Comparison of ENCODE assay signal across 8 cellular contexts in the genomic region with DNA sequence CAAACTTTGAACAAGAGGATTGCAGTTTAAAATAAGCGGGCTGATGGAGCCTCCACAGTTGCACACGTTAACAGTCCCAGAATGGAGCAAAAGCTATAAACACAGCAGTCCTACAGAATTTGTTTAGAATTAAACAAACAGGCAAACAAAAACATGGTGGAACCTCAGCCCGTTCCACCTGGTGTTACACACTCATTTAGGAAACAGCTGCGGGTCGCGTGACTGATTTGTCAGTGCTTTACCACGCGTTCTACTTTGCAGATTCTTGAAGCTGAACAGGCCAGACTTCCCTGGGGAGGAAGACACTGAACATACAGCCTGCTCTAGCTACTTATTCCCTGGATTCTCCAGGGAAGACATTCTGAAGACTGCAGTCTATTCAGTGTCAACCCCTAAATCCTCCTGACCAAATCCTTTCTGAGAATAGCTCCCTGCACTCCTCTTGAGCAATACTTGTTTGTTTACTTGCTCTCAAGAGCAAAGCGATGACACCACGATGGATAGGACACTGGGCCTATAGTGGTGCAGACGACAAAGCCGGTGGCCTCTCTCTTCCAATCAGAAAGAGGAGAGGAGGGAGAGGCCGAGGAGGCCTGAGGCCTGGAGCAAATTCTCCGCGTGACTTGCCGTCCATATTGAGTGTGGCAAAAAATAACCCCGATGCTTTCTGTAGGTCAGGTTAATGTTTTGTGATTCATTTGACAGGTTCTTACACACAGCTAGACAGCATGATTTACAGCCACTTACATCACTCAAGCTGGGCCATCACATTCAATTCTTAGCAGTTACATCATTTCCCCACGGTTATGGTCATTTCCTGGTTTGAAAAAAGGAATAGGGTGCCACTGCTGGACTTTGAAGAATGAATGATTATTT. TPM values are rescaled to one million over a fixed set of nuclear protein-coding genes. Genes with fewer than 3 reads are reported as not detected.
DNase-seq lines count a peak whose midpoint lies in the region; ATAC-seq lines count a peak whose summit lies in the region.

No MANE protein-coding gene starts in this region.

- H3K4me3 Mint-ChIP-seq in activated T-helper 17 cell treated with anti-CD3 and anti-CD28 coated beads, Interleukin-2, amount 50 U/mL, for 72 hours = peak overlapping the region; percentile 77
- peak overlapping the region; percentile 47 to 85 (median 74) for H3K4me3 Mint-ChIP-seq in naive thymus-derived CD8-positive, alpha-beta T cell
- peak overlapping the region; percentile 65 to 81 for H3K4me3 Mint-ChIP-seq in stimulated activated naive B cell treated with anti-CD40 and anti-IgM and Interleukin-4, amounts not matched to agents 10 μg/mL and 1 μg/mL and 100 μg/mL, for 72 hours

- peak overlapping the region; percentile 88 for H3K27ac Mint-ChIP-seq in activated T-helper 17 cell treated with anti-CD3 and anti-CD28 coated beads, Interleukin-2, amount 50 U/mL, for 72 hours
- peak overlapping the region; percentile 95 to 100 (median 97) for H3K27ac Mint-ChIP-seq in naive thymus-derived CD8-positive, alpha-beta T cell
- peak overlapping the region; percentile 97 for H3K27ac Mint-ChIP-seq in stimulated activated naive B cell treated with anti-CD40 and anti-IgM and Interleukin-4, amounts not matched to agents 10 μg/mL and 1 μg/mL and 100 μg/mL, for 72 hours

- peaks cover 11% of the 10 kb centered on the region for H3K36me3 Mint-ChIP-seq in activated T-helper 17 cell treated with anti-CD3 and anti-CD28 coated beads, Interleukin-2, amount 50 U/mL, for 72 hours (ENCODE audit: low read depth)
- H3K36me3 Mint-ChIP-seq in naive thymus-derived CD8-positive, alpha-beta T cell = peaks cover 0 to 3% (median 0%) of the 10 kb centered on the region in 3 donors
- H3K36me3 Mint-ChIP-seq in stimulated activated naive B cell treated with anti-CD40 and anti-IgM and Interleukin-4, amounts not matched to agents 10 μg/mL and 1 μg/mL and 100 μg/mL, for 72 hours = peaks cover 4% of the 10 kb centered on the region in 2 donors

- peak; percentile 75 for ATAC-seq in activated T-helper 17 cell treated with anti-CD3 and anti-CD28 coated beads, Interleukin-2, amount 50 U/mL, for 72 hours (replicated peaks)
- peak; percentile 65 to 71 for ATAC-seq in naive thymus-derived CD8-positive, alpha-beta T cell
- peak; percentile 70 to 71 for ATAC-seq in stimulated activated naive B cell treated with anti-CD40 and anti-IgM and Interleukin-4, amounts not matched to agents 10 μg/mL and 1 μg/mL and 100 μg/mL, for 72 hours (replicated peaks)

- no peaks in the 10 kb centered on the region for H3K9me3 Mint-ChIP-seq in activated T-helper 17 cell treated with anti-CD3 and anti-CD28 coated beads, Interleukin-2, amount 50 U/mL, for 72 hours
- peaks cover 0 to 4% (median 0%) of the 10 kb centered on the region in 9 donors for H3K9me3 Mint-ChIP-seq in naive thymus-derived CD8-positive, alpha-beta T cell
- peaks cover 0 to 2% of the 10 kb centered on the region in 2 donors for H3K9me3 Mint-ChIP-seq in stimulated activated naive B cell treated with anti-CD40 and anti-IgM and Interleukin-4, amounts not matched to agents 10 μg/mL and 1 μg/mL and 100 μg/mL, for 72 hours

- H3K27me3 Mint-ChIP-seq in activated T-helper 17 cell treated with anti-CD3 and anti-CD28 coated beads, Interleukin-2, amount 50 U/mL, for 72 hours = no peaks in the 10 kb centered on the region
- peaks cover 0 to 3% (median 0%) of the 10 kb centered on the region in 5 donors for H3K27me3 Mint-ChIP-seq in naive thymus-derived CD8-positive, alpha-beta T cell
- H3K27me3 Mint-ChIP-seq in stimulated activated naive B cell treated with anti-CD40 and anti-IgM and Interleukin-4, amounts not matched to agents 10 μg/mL and 1 μg/mL and 100 μg/mL, for 72 hours = peaks cover 4 to 6% of the 10 kb centered on the region in 2 donors

- POLR2A ChIA-PET in naive thymus-derived CD8-positive, alpha-beta T cell (lab: Charles Lee) = interaction anchor here (0.5 to 1.8 kb wide), 7 partner anchors 14 to 377 kb away, joined by 3 to 9 read pairs (median 4); partner anchors contain the start of genes C16orf95 and KLHDC4

- peak; percentile 99 for DNase-seq in EH (ENCODE audit: low read depth)
- peak; percentile 97 for DNase-seq in H7
- peak; percentile 98 for DNase-seq in LoVo (ENCODE audit: low spot score)
- DNase-seq in RPMI8226 = peak; percentile 83
- peak; percentile 99 for DNase-seq in fibroblast of peridontal ligament (ENCODE audit: extremely low read depth)
- DNase-seq in naive thymus-derived CD8-positive, alpha-beta T cell = peak; percentile 59 to 94 (median 84)
- DNase-seq in stimulated activated naive B cell treated with anti-CD40 and anti-IgM and Interleukin-4, amounts not matched to agents 10 μg/mL and 1 μg/mL and 100 μg/mL, for 72 hours = peak; percentile 89

- H3K27me3 ChIP-seq in H7 (ENCODE audit: control insufficient read depth, insufficient read depth, low read length) = no peaks in the 10 kb centered on the region

- H3K4me3 ChIP-seq in H7 (ENCODE audit: insufficient read depth, low read depth, low read length) = peak overlapping the region; percentile 21

- no peaks in the 10 kb centered on the region for H3K36me3 ChIP-seq in H7 (replicated peaks; ENCODE audit: control insufficient read depth, insufficient read depth, low read length)

- peaks cover 18% of the 10 kb centered on the region for H3K4me1 Mint-ChIP-seq in activated T-helper 17 cell treated with anti-CD3 and anti-CD28 coated beads, Interleukin-2, amount 50 U/mL, for 72 hours
- peaks cover 15 to 51% (median 43%) of the 10 kb centered on the region in 4 donors for H3K4me1 Mint-ChIP-seq in naive thymus-derived CD8-positive, alpha-beta T cell
- peaks cover 32 to 61% of the 10 kb centered on the region in 2 donors for H3K4me1 Mint-ChIP-seq in stimulated activated naive B cell treated with anti-CD40 and anti-IgM and Interleukin-4, amounts not matched to agents 10 μg/mL and 1 μg/mL and 100 μg/mL, for 72 hours

RNA-seq across cellular contexts. Expression of gene MAP1LC3B, which starts 4.0 kb away (rescaled TPM):
- total RNA-seq in H7 (2014; rRNA removed; shearing (Covaris generic)) = 15.8 and 20.1 TPM in 2 replicates
- 10 to 100 TPM; 57.3 to 69.1 TPM for total RNA-seq in activated T-helper 17 cell treated with anti-CD3 and anti-CD28 coated beads, Interleukin-2, amount 50 U/mL, for 72 hours
- total RNA-seq in naive thymus-derived CD8-positive, alpha-beta T cell = 10 to 100 TPM; 58.0 to 60.1 TPM
- polyA plus RNA-seq in naive thymus-derived CD8-positive, alpha-beta T cell = 100 to 1,000 TPM in 1 of 3 donors, 10 to 100 TPM in 2; 89.9 to 117 (median 90.3) TPM

RNA-seq across cellular contexts. Expression of gene FBXO31, which starts 4.6 kb away (rescaled TPM):
- total RNA-seq in H7 (2014; rRNA removed; shearing (Covaris generic)) = 24.4 and 27.6 TPM in 2 replicates
- total RNA-seq in activated T-helper 17 cell treated with anti-CD3 and anti-CD28 coated beads, Interleukin-2, amount 50 U/mL, for 72 hours = 10 to 100 TPM; 21.9 to 29.1 TPM
- total RNA-seq in naive thymus-derived CD8-positive, alpha-beta T cell = 10 to 100 TPM; 45.8 to 52.7 TPM
- 10 to 100 TPM; 15.4 to 36.4 (median 23.3) TPM for polyA plus RNA-seq in naive thymus-derived CD8-positive, alpha-beta T cell

Comparison
In these comparisons a context has a peak if more than half of its experiments do, and no peak if none do; other contexts are left out.
1. Peak in every context shown above with its lines: DNase-seq, ATAC-seq and H3K4me3 ChIP-seq.